12 cellular contexts compared by ENCODE assay signal in the genomic region with DNA sequence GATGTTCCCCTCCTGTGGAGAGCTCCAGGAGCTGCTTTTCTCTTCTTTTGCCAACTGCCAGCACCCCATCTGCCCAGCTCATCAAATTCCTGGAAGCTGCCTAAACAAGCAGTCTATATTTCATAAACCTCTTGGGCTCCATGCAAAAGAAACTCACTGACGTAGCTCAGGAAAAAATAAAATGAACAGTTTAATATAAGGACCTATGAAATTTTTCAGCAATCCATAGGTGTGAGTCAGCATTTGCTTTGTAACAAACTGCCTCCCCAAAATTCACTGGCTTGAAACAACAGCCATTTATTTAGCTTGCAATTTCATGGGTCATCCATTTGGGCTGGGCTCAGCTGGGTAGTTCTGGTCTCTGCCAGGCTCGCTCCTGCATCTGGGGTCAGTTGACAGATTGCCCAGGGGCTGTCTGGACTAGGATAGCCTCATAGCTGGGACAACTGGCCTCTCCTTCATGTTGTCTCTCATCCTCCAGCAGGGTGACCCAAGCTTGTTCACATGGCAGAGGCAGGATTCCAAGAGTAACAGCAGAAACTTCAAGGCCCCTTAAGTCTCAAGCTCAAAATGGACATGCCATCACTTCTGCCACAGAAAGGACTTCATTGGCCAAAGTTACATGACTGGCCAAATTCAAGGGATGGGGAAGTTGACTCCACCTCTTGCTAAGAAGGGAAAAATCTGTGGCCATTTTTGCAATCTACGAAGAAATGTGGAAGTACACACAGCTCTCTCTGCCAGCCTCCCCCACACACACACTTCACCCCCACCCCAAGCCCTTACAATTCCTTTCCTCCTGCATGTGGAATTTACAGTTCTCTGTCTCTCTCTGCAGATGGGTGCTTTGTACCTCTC. TPM values are rescaled to one million over a fixed set of nuclear protein-coding genes. Genes with fewer than 3 reads are reported as not detected.
DNase-seq lines count a peak whose midpoint lies in the region; ATAC-seq and TF ChIP-seq lines count a peak whose summit lies in the region.
"Had no signal": no experiment of that assay in that cellular context is flagged by ENCODE, and none has a peak within 500 bp of the region (broad histone marks: within the 10 kb centered on the region; RNA-seq: fewer than 3 reads in every experiment).

No MANE protein-coding gene starts in this region.

- 93% methylated on average over 2 of the region's 3 CpGs for WGBS in mammary epithelial cell (ENCODE audit: low coverage, missing lambda C conversion rate)

- no peaks in the 10 kb centered on the region for H3K36me3 ChIP-seq in mammary epithelial cell (ENCODE audit: insufficient read depth, low read length)
- H3K36me3 ChIP-seq: breast epithelium had no signal

- no peak overlapping the region for H3K9ac ChIP-seq in mammary epithelial cell (ENCODE audit: insufficient read depth, low read length)

- no peak overlapping the region for H2AFZ ChIP-seq in mammary epithelial cell (ENCODE audit: low read depth, low read length)

- H3K4me1 Mint-ChIP-seq in MCF 10A (ENCODE audit: insufficient read depth, unreplicated experiment), result peaks cover 32% of the 10 kb centered on the region
- H3K4me1 Mint-ChIP-seq: stimulated activated effector memory CD8-positive, alpha-beta T cell treated with anti-CD3 and anti-CD28 coated beads, Interleukin-12 subunit alpha, Interleukin-12 subunit beta, amount 100 ng/mL, for 72 hours had no signal

- H3K27me3 ChIP-seq in mammary epithelial cell (ENCODE audit: insufficient read depth, low read length), result no peaks in the 10 kb centered on the region
- H3K27me3 ChIP-seq: breast epithelium had no signal

- no peak overlapping the region for H3K4me3 ChIP-seq in mammary epithelial cell (replicated peaks in 1 of 3; ENCODE audit: insufficient read depth in 1 of 3, low read depth in 2 of 3, low read length in 3 of 3)
- no peak overlapping the region for H3K4me3 ChIP-seq in coronary artery
- H3K4me3 ChIP-seq: breast epithelium had no signal

- no peaks in the 10 kb centered on the region for H3K9me3 ChIP-seq in mammary epithelial cell (replicated peaks; ENCODE audit: insufficient read depth, low read length)
- H3K9me3 ChIP-seq: breast epithelium had no signal

- no peaks in the 10 kb centered on the region for H3K9me3 Mint-ChIP-seq in MCF 10A (ENCODE audit: unreplicated experiment)

- intact Hi-C loops in MCF 10A (cut with micrococcal nuclease), result no loop called here
- intact Hi-C loops in mammary epithelial cell (cut with micrococcal nuclease), result no loop called here
- intact Hi-C loops in left cardiac atrium (cut with DNase I), result no loop called here

- ATAC-seq in left cardiac atrium, result peak; percentile 33 to 46
- no peak for ATAC-seq in HG02763 (IDR thresholded peaks at IDR 0.05; ENCODE audit: unreplicated experiment)
- ATAC-seq: stimulated activated effector memory CD8-positive, alpha-beta T cell treated with anti-CD3 and anti-CD28 coated beads, Interleukin-12 subunit alpha, Interleukin-12 subunit beta, amount 100 ng/mL, for 72 hours had no signal

- H3K36me3 Mint-ChIP-seq in MCF 10A (ENCODE audit: insufficient read depth, unreplicated experiment), result peaks cover 2% of the 10 kb centered on the region
- H3K36me3 Mint-ChIP-seq: stimulated activated effector memory CD8-positive, alpha-beta T cell treated with anti-CD3 and anti-CD28 coated beads, Interleukin-12 subunit alpha, Interleukin-12 subunit beta, amount 100 ng/mL, for 72 hours had no signal

- peaks cover 12% of the 10 kb centered on the region for H3K4me1 ChIP-seq in mammary epithelial cell (ENCODE audit: insufficient read depth, low read length)
- H3K4me1 ChIP-seq: breast epithelium had no signal

- H3K79me2 ChIP-seq in mammary epithelial cell (ENCODE audit: insufficient read depth, low read length), result no peaks in the 10 kb centered on the region

- no peaks in the 10 kb centered on the region for H4K20me1 ChIP-seq in mammary epithelial cell (ENCODE audit: insufficient read depth, low read length)

- H3K27ac Mint-ChIP-seq in MCF 10A (ENCODE audit: low read depth, unreplicated experiment), result peak overlapping the region; percentile 68
- H3K27ac Mint-ChIP-seq: stimulated activated effector memory CD8-positive, alpha-beta T cell treated with anti-CD3 and anti-CD28 coated beads, Interleukin-12 subunit alpha, Interleukin-12 subunit beta, amount 100 ng/mL, for 72 hours had no signal

- dilution Hi-C loops in mammary epithelial cell (cut with HindIII; ENCODE audit: low sequenced_read_pairs), result no loop called here

- H3K27ac ChIP-seq in mammary epithelial cell (ENCODE audit: insufficient read depth, low read depth, low read length), result no peak overlapping the region
- H3K27ac ChIP-seq in temporal lobe (ENCODE audit: low read depth, low read length), result peak overlapping the region; percentile 44
- peak overlapping the region in 1 of 2 donors; percentile 42 for H3K27ac ChIP-seq in coronary artery
- H3K27ac ChIP-seq: breast epithelium had no signal

- TF ChIP-seq CTCF in MCF 10A (IDR thresholded peaks at IDR 0.05; ENCODE audit: unreplicated experiment) (no peak), mammary epithelial cell (conservative IDR thresholded peaks at IDR 0.05 in 1 of 2, IDR thresholded peaks at IDR 0.05 in 1 of 2; ENCODE audit: extremely low read depth in 1 of 2, insufficient read depth in 1 of 2, low read depth in 1 of 2, low read length in 2 of 2) (no peak), GM13977 (IDR thresholded peaks at IDR 0.05; ENCODE audit: extremely low read depth, insufficient read depth, missing control alignments) (no peak), coronary artery (IDR thresholded peaks at IDR 0.05) (no peak)

- H3K27me3 Mint-ChIP-seq in MCF 10A (ENCODE audit: insufficient read depth, unreplicated experiment), result no peaks in the 10 kb centered on the region

- in situ Hi-C loops in mammary epithelial cell (cut with MboI; ENCODE audit: low sequenced_read_pairs in 2 of 2), result no loop called here
- in situ Hi-C loops in GM13977 (cut with MboI; ENCODE audit: low pct_unique_long_range_greater_than_20kb, low sequenced_read_pairs, unreplicated experiment), result no loop called here

- CTCF ChIA-PET in MCF 10A (lab: Yijun Ruan, JAX), result interaction anchor here (0.6 to 3.4 kb wide), 18 partner anchors 8 to 804 kb away, joined by 3 to 19 read pairs (median 3); a partner anchor contains a TSS
- CTCF ChIA-PET in mammary epithelial cell (lab: Charles Lee; ENCODE audit: low non-redundant PET), result interaction anchor here (0.6 kb wide), 1 partner anchor 59 kb away, joined by 3 read pairs; no protein-coding TSS in a partner anchor

- POLR2A ChIA-PET in MCF 10A (lab: Yijun Ruan, JAX), result interaction anchor here (1.0 to 4.1 kb wide), 7 partner anchors 9 to 215 kb away, joined by 3 to 38 read pairs (median 7); a partner anchor contains a TSS

- H3K4me2 ChIP-seq in mammary epithelial cell (ENCODE audit: insufficient read depth, low read depth, low read length), result no peak overlapping the region

- no TSS peak for BruUV-seq in MCF 10A (replicated peaks; lab: Mats Ljungman, UMichigan)
- no TSS peak for BruUV-seq in mammary epithelial cell (replicated peaks; lab: Mats Ljungman, UMichigan)

- peak; percentile 56 for DNase-seq in MCF 10A (ENCODE audit: unreplicated experiment)
- no peak for DNase-seq in mammary epithelial cell
- DNase-seq in SKM-1 treated with dmso at 0.1 percent for 144 hours (lab: John Stamatoyannopoulos, UW; ENCODE audit: unreplicated experiment), result peak; percentile 61
- DNase-seq in left cardiac atrium, result no peak
- DNase-seq in GM13977 (ENCODE audit: low spot score), result no peak
- DNase-seq in coronary artery (ENCODE audit: low spot score), result no peak
- DNase-seq: NCI-H2171 treated with DMSO at 0.1 percent for 48 hours; stimulated activated CD4-positive, alpha-beta T cell treated with anti-CD3 and anti-CD28 coated beads, Interleukin-12 subunit alpha, Interleukin-12 subunit beta, amount 100 ng/mL, for 4 hours had no signal

- H3K4me3 Mint-ChIP-seq in MCF 10A (ENCODE audit: unreplicated experiment), result no peak overlapping the region
- H3K4me3 Mint-ChIP-seq: stimulated activated effector memory CD8-positive, alpha-beta T cell treated with anti-CD3 and anti-CD28 coated beads, Interleukin-12 subunit alpha, Interleukin-12 subunit beta, amount 100 ng/mL, for 72 hours had no signal

RNA-seq across cellular contexts. Expression of a gene that starts 7.9 kb away (rescaled TPM):
- total RNA-seq in MCF 10A (2022) (140 and 141 TPM in 2 replicates), mammary epithelial cell (100 to 1,000 TPM in 1 of 2 donors, 10 to 100 TPM in 1; 85.9 to 120 TPM), left cardiac atrium (10 to 100 TPM; 27.5 to 64.7 TPM), temporal lobe (21.9 TPM)
- 66.8 TPM for polyA plus RNA-seq in mammary epithelial cell
- 27.6 TPM for polyA minus RNA-seq in mammary epithelial cell

RNA-seq across cellular contexts. Expression of a gene that starts 22.4 kb away (rescaled TPM):
- total RNA-seq in MCF 10A (2022), result not detected in 2 replicates
- not detected for total RNA-seq in mammary epithelial cell
- polyA plus RNA-seq in mammary epithelial cell, result not detected
- polyA minus RNA-seq in mammary epithelial cell, result not detected
- total RNA-seq in left cardiac atrium, result not detected
- not detected for total RNA-seq in temporal lobe
- total RNA-seq: breast epithelium had no signal

RNA-seq across cellular contexts. Expression of a gene that starts 35.5 kb away (rescaled TPM):
- 13.2 and 25.6 TPM in 2 replicates for total RNA-seq in MCF 10A (2022)
- 1 to 10 TPM; 1.8 to 5.3 TPM for total RNA-seq in mammary epithelial cell
- 1.7 TPM for polyA plus RNA-seq in mammary epithelial cell
- not detected for polyA minus RNA-seq in mammary epithelial cell
- 1 to 10 TPM; 2.4 to 6.2 TPM for total RNA-seq in left cardiac atrium
- total RNA-seq in temporal lobe, result 1.7 TPM

Comparison
In these comparisons a context has a peak if more than half of its experiments do, and no peak if none do; other contexts are left out.
1. DNase-seq: peak in MCF 10A (single experiment) and SKM-1 treated with dmso at 0.1 percent for 144 hours (single experiment); none in mammary epithelial cell (single experiment), left cardiac atrium (single experiment), GM13977 (single experiment) and coronary artery (single experiment).